Comparison of ENCODE assay signal across 8 cellular contexts in the genomic region with DNA sequence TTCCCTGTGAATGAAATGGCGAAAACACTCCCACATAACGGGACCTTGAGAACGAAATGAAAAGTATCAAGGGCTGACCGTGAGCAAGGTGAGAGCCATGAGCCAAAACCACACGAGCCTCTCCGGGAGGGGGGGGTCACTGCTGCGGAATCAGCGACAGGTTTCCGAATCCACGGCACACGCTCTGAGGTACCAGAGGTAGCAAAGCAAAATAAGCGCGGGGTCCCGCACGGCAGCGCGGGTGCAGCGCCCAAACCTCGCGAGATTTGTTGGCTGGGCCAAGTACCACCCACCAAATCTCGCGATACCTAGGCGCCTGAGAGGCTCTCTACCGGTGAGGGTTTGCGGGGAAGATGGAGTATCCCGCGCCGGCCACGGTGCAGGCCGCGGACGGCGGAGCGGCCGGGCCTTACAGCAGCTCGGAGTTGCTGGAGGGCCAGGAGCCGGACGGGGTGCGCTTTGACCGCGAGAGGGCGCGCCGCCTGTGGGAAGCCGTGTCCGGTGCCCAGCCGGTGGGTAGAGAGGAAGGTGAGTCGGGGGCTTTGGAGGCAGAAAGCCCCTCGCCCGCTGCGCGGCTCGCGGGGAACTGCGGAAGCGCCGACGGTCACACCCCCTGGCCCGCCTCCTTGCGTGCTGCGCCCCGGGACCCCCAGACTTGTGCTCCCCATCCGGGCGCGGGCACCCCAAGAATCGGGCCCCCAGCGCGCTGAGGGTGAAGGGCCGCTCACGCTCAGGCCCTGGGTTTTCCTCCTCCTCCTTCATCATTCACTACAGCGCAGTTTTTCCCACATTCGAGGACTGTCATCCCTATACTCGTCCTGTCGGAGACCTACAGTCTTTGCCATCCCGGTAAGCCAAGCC. TPM values are rescaled to one million over a fixed set of nuclear protein-coding genes. Genes with fewer than 3 reads are reported as not detected.
DNase-seq lines count a peak whose midpoint lies in the region; ATAC-seq, FAIRE-seq and TF ChIP-seq lines count a peak whose summit lies in the region.

A gene with protein sequence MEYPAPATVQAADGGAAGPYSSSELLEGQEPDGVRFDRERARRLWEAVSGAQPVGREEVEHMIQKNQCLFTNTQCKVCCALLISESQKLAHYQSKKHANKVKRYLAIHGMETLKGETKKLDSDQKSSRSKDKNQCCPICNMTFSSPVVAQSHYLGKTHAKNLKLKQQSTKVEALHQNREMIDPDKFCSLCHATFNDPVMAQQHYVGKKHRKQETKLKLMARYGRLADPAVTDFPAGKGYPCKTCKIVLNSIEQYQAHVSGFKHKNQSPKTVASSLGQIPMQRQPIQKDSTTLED (plus strand): TSS at position 311 of the 861 bp plus-strand sequence. CDS start 43 bp downstream, at position 354.

- CTCF ChIA-PET in activated CD8-positive, alpha-beta memory T cell treated with anti-CD3 and anti-CD28 coated beads for 36 hours (lab: Charles Lee), result interaction anchor here (1.0 to 2.2 kb wide), 3 partner anchors 17 to 50 kb away, joined by 3 to 5 read pairs (median 3); no protein-coding TSS in a partner anchor

- peaks cover 26 to 36% of the 10 kb centered on the region in 2 donors for H3K4me1 Mint-ChIP-seq in effector memory CD8-positive, alpha-beta T cell (ENCODE audit: low read depth in 2 of 2)
- peaks cover 25% of the 10 kb centered on the region for H3K4me1 Mint-ChIP-seq in memory B cell

- peaks cover 25% of the 10 kb centered on the region for H3K36me3 Mint-ChIP-seq in effector memory CD8-positive, alpha-beta T cell (ENCODE audit: insufficient read depth)
- H3K36me3 Mint-ChIP-seq in memory B cell, result peaks cover 4% of the 10 kb centered on the region

- POLR2A ChIA-PET in activated CD8-positive, alpha-beta memory T cell treated with anti-CD3 and anti-CD28 coated beads for 36 hours (lab: Charles Lee), result interaction anchor here (0.5 to 1.1 kb wide), 4 partner anchors 9 to 41 kb away, joined by 3 to 6 read pairs (median 3); a partner anchor contains a TSS

- peak; percentile 59 for TF ChIP-seq CTCF in GM20000 (IDR thresholded peaks at IDR 0.05; ENCODE audit: extremely low read depth, missing control alignments)

- peak within 1 kb of the TSS; percentile 96 to 98 for H3K27ac Mint-ChIP-seq in effector memory CD8-positive, alpha-beta T cell
- peak within 1 kb of the TSS; percentile 95 for H3K27ac Mint-ChIP-seq in memory B cell

- ATAC-seq in effector memory CD8-positive, alpha-beta T cell (replicated peaks), result peak; percentile 95
- ATAC-seq in memory B cell (ENCODE audit: low read depth), result peak; percentile 96

- FAIRE-seq in HTR-8/SVneo (lab: Jason Lieb, UNC), result no peak

- DNase-seq in COLO668 (lab: John Stamatoyannopoulos, UW; ENCODE audit: unreplicated experiment), result peak; percentile 88
- peak; percentile 97 for DNase-seq in GM20000 (ENCODE audit: low spot score)
- DNase-seq in HTR-8/SVneo (ENCODE audit: insufficient read length, low spot score), result peak; percentile 98
- peak; percentile 89 to 96 for DNase-seq in NOMO-1 (lab: John Stamatoyannopoulos, UW; ENCODE audit: unreplicated experiment in 2 of 2)
- DNase-seq in effector memory CD8-positive, alpha-beta T cell, result peak; percentile 87 to 91 (median 90)
- DNase-seq in memory B cell (ENCODE audit: low spot score in 2 of 2), result peak; percentile 90 to 92
- DNase-seq in stimulated activated CD8-positive, alpha-beta memory T cell treated with anti-CD3 and anti-CD28 coated beads, Interleukin-12 subunit alpha, Interleukin-12 subunit beta, amount 100 ng/mL, for 1 hour (ENCODE audit: low read depth), result peak; percentile 84

- peak within 1 kb of the TSS; percentile 92 to 93 for H3K4me3 Mint-ChIP-seq in effector memory CD8-positive, alpha-beta T cell
- H3K4me3 Mint-ChIP-seq in memory B cell, result peak within 1 kb of the TSS; percentile 98

- no peaks in the 10 kb centered on the region for H3K27me3 Mint-ChIP-seq in effector memory CD8-positive, alpha-beta T cell
- H3K27me3 Mint-ChIP-seq in memory B cell, result no peaks in the 10 kb centered on the region

- no peaks in the 10 kb centered on the region for H3K9me3 Mint-ChIP-seq in effector memory CD8-positive, alpha-beta T cell
- H3K9me3 Mint-ChIP-seq in memory B cell, result no peaks in the 10 kb centered on the region

RNA-seq across cellular contexts. Expression of the gene that starts here (rescaled TPM):
- 10 to 100 TPM; 21.2 TPM for total RNA-seq in activated CD8-positive, alpha-beta memory T cell treated with anti-CD3 and anti-CD28 coated beads for 36 hours

Comparison
In these comparisons a context has a peak if more than half of its experiments do, and no peak if none do; other contexts are left out.
1. Peak in every context shown above with its lines: DNase-seq and ATAC-seq.